Comparison of ENCODE assay signal across 8 cellular contexts in genomic region chr14:59688224-59689170, GRCh38.
DNase-seq lines count a peak whose midpoint lies in the region; ATAC-seq and TF ChIP-seq lines count a peak whose summit lies in the region.

No MANE protein-coding gene starts in this region.

- POLR2A ChIA-PET in PC-9 (lab: Charles Lee; ENCODE audit: unreplicated experiment): no interaction called here

- H3K9me3 ChIP-seq in PC-9 (ENCODE audit: insufficient read depth, low read depth): no peaks in the 10 kb centered on the region

- CTCF ChIA-PET in activated CD8-positive, alpha-beta memory T cell treated with anti-CD3 and anti-CD28 coated beads, Interleukin-2, amount 10 ng/mL, durations not matched to agents 7 days and 5 days (lab: Charles Lee): interaction anchor here (1.1 kb wide), 1 partner anchor 60 kb away, joined by 3 read pairs; no protein-coding TSS in a partner anchor
- CTCF ChIA-PET in PC-9 (lab: Charles Lee): interaction anchor here (0.6 to 0.7 kb wide), 2 partner anchors 245 to 744 kb away, joined by 3 to 7 read pairs; no protein-coding TSS in a partner anchor

- no peaks in the 10 kb centered on the region for H3K36me3 ChIP-seq in PC-9 (ENCODE audit: low read depth)

- H3K4me3 ChIP-seq in PC-9: no peak overlapping the region

- ATAC-seq in activated CD8-positive, alpha-beta memory T cell treated with anti-CD3 and anti-CD28 coated beads, Interleukin-2, amount 10 ng/mL, durations not matched to agents 7 days and 5 days: peak; percentile 58
- peak; percentile 93 for ATAC-seq in GM21717 (IDR thresholded peaks at IDR 0.05; ENCODE audit: unreplicated experiment)

- H3K4me3 Mint-ChIP-seq in activated CD8-positive, alpha-beta memory T cell treated with anti-CD3 and anti-CD28 coated beads, Interleukin-2, amount 10 ng/mL, durations not matched to agents 7 days and 5 days: no peak overlapping the region
- no peak overlapping the region for H3K4me3 Mint-ChIP-seq in chondrocyte (ENCODE audit: unreplicated experiment)

- H3K4me2 ChIP-seq in PC-9: no peak overlapping the region

- peak; percentile 79 for TF ChIP-seq CTCF in PC-9 (conservative IDR thresholded peaks at IDR 0.05)
- TF ChIP-seq CTCF in chondrocyte (IDR thresholded peaks at IDR 0.05): peak; percentile 79

- no peak overlapping the region for H2AFZ ChIP-seq in PC-9

- BruUV-seq in PC-9 (replicated peaks; lab: Mats Ljungman, UMichigan): no TSS peak

- no peaks in the 10 kb centered on the region for H3K4me1 ChIP-seq in PC-9 (replicated peaks; ENCODE audit: insufficient read depth)

- no peak overlapping the region for H3K27ac ChIP-seq in PC-9

- peaks cover 25% of the 10 kb centered on the region for H3K27me3 Mint-ChIP-seq in activated CD8-positive, alpha-beta memory T cell treated with anti-CD3 and anti-CD28 coated beads, Interleukin-2, amount 10 ng/mL, durations not matched to agents 7 days and 5 days
- peaks cover 39% of the 10 kb centered on the region for H3K27me3 Mint-ChIP-seq in chondrocyte (ENCODE audit: low read depth)

- H3K27me3 ChIP-seq in PC-9 (ENCODE audit: insufficient read depth, low read depth): no peaks in the 10 kb centered on the region

- H3K79me2 ChIP-seq in PC-9 (ENCODE audit: low read depth): no peaks in the 10 kb centered on the region

- H3K9me3 Mint-ChIP-seq in activated CD8-positive, alpha-beta memory T cell treated with anti-CD3 and anti-CD28 coated beads, Interleukin-2, amount 10 ng/mL, durations not matched to agents 7 days and 5 days (ENCODE audit: low read depth): no peaks in the 10 kb centered on the region
- H3K9me3 Mint-ChIP-seq in chondrocyte (ENCODE audit: low read depth): peaks cover 10% of the 10 kb centered on the region

- no peak overlapping the region for H3K27ac Mint-ChIP-seq in activated CD8-positive, alpha-beta memory T cell treated with anti-CD3 and anti-CD28 coated beads, Interleukin-2, amount 10 ng/mL, durations not matched to agents 7 days and 5 days
- no peak overlapping the region for H3K27ac Mint-ChIP-seq in chondrocyte (ENCODE audit: unreplicated experiment)

- intact Hi-C loops in PC-9 (cut with micrococcal nuclease; ENCODE audit: unreplicated experiment): loop anchor here (10.0 kb wide), 1 partner anchor 664 kb away; no protein-coding TSS in a partner anchor

- no peaks in the 10 kb centered on the region for H3F3A ChIP-seq in PC-9 (ENCODE audit: insufficient read depth, low read depth)

- no peaks in the 10 kb centered on the region for H4K20me1 ChIP-seq in PC-9 (ENCODE audit: insufficient read depth)

- no peaks in the 10 kb centered on the region for H3K9me2 ChIP-seq in PC-9 (ENCODE audit: insufficient read depth)

- no peaks in the 10 kb centered on the region for H3K4me1 Mint-ChIP-seq in activated CD8-positive, alpha-beta memory T cell treated with anti-CD3 and anti-CD28 coated beads, Interleukin-2, amount 10 ng/mL, durations not matched to agents 7 days and 5 days
- H3K4me1 Mint-ChIP-seq in chondrocyte (ENCODE audit: low read depth): no peaks in the 10 kb centered on the region

- no peaks in the 10 kb centered on the region for H3K36me3 Mint-ChIP-seq in activated CD8-positive, alpha-beta memory T cell treated with anti-CD3 and anti-CD28 coated beads, Interleukin-2, amount 10 ng/mL, durations not matched to agents 7 days and 5 days
- H3K36me3 Mint-ChIP-seq in chondrocyte (ENCODE audit: low read depth): no peaks in the 10 kb centered on the region

- DNase-seq in activated CD8-positive, alpha-beta memory T cell treated with anti-CD3 and anti-CD28 coated beads, Interleukin-2, amount 10 ng/mL, durations not matched to agents 7 days and 5 days: peak; percentile 54
- no peak for DNase-seq in activated CD8-positive, alpha-beta memory T cell treated with anti-CD3 and anti-CD28 coated beads, Interleukin-2, amount 50 U/mL, for 48 hours
- DNase-seq in HPDE6-E6E7 (ENCODE audit: extremely low spot score): peak; percentile 49
- peak in 1 of 2 experiments; percentile 29 for DNase-seq in PC-9
- no peak for DNase-seq in chondrocyte (ENCODE audit: low spot score)
- DNase-seq in medulla oblongata (ENCODE audit: extremely low spot score): peak; percentile 44
- DNase-seq in OCI-M2 (lab: John Stamatoyannopoulos, UW; ENCODE audit: unreplicated experiment): no peak

Comparison
In these comparisons a context has a peak if more than half of its experiments do, and no peak if none do; other contexts are left out.
1. DNase-seq: peak in activated CD8-positive, alpha-beta memory T cell treated with anti-CD3 and anti-CD28 coated beads, Interleukin-2, amount 10 ng/mL, durations not matched to agents 7 days and 5 days (single experiment), HPDE6-E6E7 (single experiment) and medulla oblongata (single experiment); none in activated CD8-positive, alpha-beta memory T cell treated with anti-CD3 and anti-CD28 coated beads, Interleukin-2, amount 50 U/mL, for 48 hours (single experiment), chondrocyte (single experiment) and OCI-M2 (single experiment).